ENCODE assay signal across 21 cellular contexts in the genomic region with DNA sequence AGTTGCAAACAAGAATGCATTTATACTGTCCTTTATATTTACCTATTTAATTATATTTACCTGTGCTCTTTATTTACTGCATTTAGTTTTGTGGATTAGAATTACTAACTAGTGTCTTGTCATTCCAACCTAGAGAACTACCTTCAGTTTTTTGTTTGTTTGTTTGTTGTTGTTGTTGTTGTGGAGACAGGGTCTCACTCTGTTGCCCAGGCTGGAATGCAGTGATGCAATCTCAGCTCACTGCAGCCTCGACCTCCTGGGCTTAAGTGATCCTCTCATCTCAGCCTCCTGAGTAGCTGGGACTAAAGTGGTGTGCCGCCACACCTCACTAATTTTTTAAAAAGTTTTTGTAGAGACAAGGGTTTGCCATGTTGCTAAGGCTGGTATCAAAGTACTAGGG.
"Had no signal": no experiment of that assay in that cellular context is flagged by ENCODE, and none has a peak within 500 bp of the region (broad histone marks: within the 10 kb centered on the region; RNA-seq: fewer than 3 reads in every experiment).

No MANE protein-coding gene starts in this region.

- H3K9me3 Mint-ChIP-seq: activated CD4-positive, alpha-beta memory T cell treated with anti-CD3 and anti-CD28 coated beads, Interleukin-2, amount 10 ng/mL, durations not matched to agents 7 days and 5 days; activated naive CD4-positive, alpha-beta T cell treated with anti-CD3 and anti-CD28 coated beads, Interleukin-2, amount 10 ng/mL, durations not matched to agents 7 days and 5 days; activated T-helper 2 cell treated with anti-CD3 and anti-CD28 coated beads, Interferon-gamma antibody, Interleukin-2, Interleukin-4, amounts not matched to agents 10 μg/mL and 5 μg/mL and 100 μg/mL, durations not matched to agents 14 hours and 24 hours and 36 hours had no signal

- DNase-seq: activated CD4-positive, alpha-beta memory T cell treated with anti-CD3 and anti-CD28 coated beads, Interleukin-2, amount 10 ng/mL, durations not matched to agents 7 days and 5 days; activated CD4-positive, alpha-beta T cell treated with anti-CD3 and anti-CD28 coated beads, Interleukin-2, amount 50 U/mL, for 1 hour; activated CD4-positive, CD25-positive, alpha-beta regulatory T cell; activated CD8-positive, alpha-beta memory T cell treated with anti-CD3 and anti-CD28 coated beads, Interleukin-2, amount 50 U/mL, for 4 hours; activated gamma-delta T cell treated with Interleukin-2 at 50 U/mL for 16 hours; activated naive CD4-positive, alpha-beta T cell treated with anti-CD3 and anti-CD28 coated beads, Interleukin-2, amount 10 ng/mL, durations not matched to agents 7 days and 5 days; activated naive CD8-positive, alpha-beta T cell treated with anti-CD3 and anti-CD28 coated beads for 36 hours; activated T-cell treated with anti-CD3 and anti-CD28 coated beads, Interleukin-2, amount 50 U/mL, for 72 hours; caudate nucleus; Karpas-422; NCI-H146; NCI-H187 treated with DMSO at 0.1 percent for 48 hours; NCI-H2081 treated with DMSO at 0.1 percent for 48 hours; NCI-H446; NCI-H524; T-cell; T-helper 2 cell; T1000 had no signal

- H3K4me3 ChIP-seq: SK-N-MC had no signal

- H3K27ac Mint-ChIP-seq: activated CD4-positive, alpha-beta memory T cell treated with anti-CD3 and anti-CD28 coated beads, Interleukin-2, amount 10 ng/mL, durations not matched to agents 7 days and 5 days; activated naive CD4-positive, alpha-beta T cell treated with anti-CD3 and anti-CD28 coated beads, Interleukin-2, amount 10 ng/mL, durations not matched to agents 7 days and 5 days; activated naive CD8-positive, alpha-beta T cell treated with anti-CD3 and anti-CD28 coated beads for 36 hours; activated T-cell treated with anti-CD3 and anti-CD28 coated beads, Interleukin-2, amount 50 U/mL, for 72 hours; activated T-helper 2 cell treated with anti-CD3 and anti-CD28 coated beads, Interferon-gamma antibody, Interleukin-2, Interleukin-4, amounts not matched to agents 10 μg/mL and 5 μg/mL and 100 μg/mL, durations not matched to agents 14 hours and 24 hours and 36 hours; T-cell had no signal

- ATAC-seq: activated T-cell treated with anti-CD3 and anti-CD28 coated beads, Interleukin-2, amount 50 U/mL, for 72 hours; Right ventricle myocardium inferior; T-cell had no signal

- H3K36me3 Mint-ChIP-seq: activated naive CD4-positive, alpha-beta T cell treated with anti-CD3 and anti-CD28 coated beads, Interleukin-2, amount 10 ng/mL, durations not matched to agents 7 days and 5 days; activated naive CD8-positive, alpha-beta T cell treated with anti-CD3 and anti-CD28 coated beads for 36 hours; T-cell had no signal

- H3K4me1 Mint-ChIP-seq: activated CD4-positive, alpha-beta memory T cell treated with anti-CD3 and anti-CD28 coated beads, Interleukin-2, amount 10 ng/mL, durations not matched to agents 7 days and 5 days; activated naive CD4-positive, alpha-beta T cell treated with anti-CD3 and anti-CD28 coated beads, Interleukin-2, amount 10 ng/mL, durations not matched to agents 7 days and 5 days; activated naive CD8-positive, alpha-beta T cell treated with anti-CD3 and anti-CD28 coated beads for 36 hours; T-cell had no signal

- H3K27ac ChIP-seq: SK-N-MC had no signal

- H3K4me3 Mint-ChIP-seq: activated CD4-positive, alpha-beta memory T cell treated with anti-CD3 and anti-CD28 coated beads, Interleukin-2, amount 10 ng/mL, durations not matched to agents 7 days and 5 days; activated naive CD4-positive, alpha-beta T cell treated with anti-CD3 and anti-CD28 coated beads, Interleukin-2, amount 10 ng/mL, durations not matched to agents 7 days and 5 days; activated naive CD8-positive, alpha-beta T cell treated with anti-CD3 and anti-CD28 coated beads for 36 hours; activated T-cell treated with anti-CD3 and anti-CD28 coated beads, Interleukin-2, amount 50 U/mL, for 72 hours; T-cell had no signal
